17 cellular contexts compared by ENCODE assay signal in genomic region chr18:51133580-51134160, GRCh38.
"Had no signal": no experiment of that assay in that cellular context is flagged by ENCODE, and none has a peak within 500 bp of the region (broad histone marks: within the 10 kb centered on the region; RNA-seq: fewer than 3 reads in every experiment).

No MANE protein-coding gene starts in this region.

- H3K4me3 ChIP-seq: neural progenitor cell, upper lobe of left lung had no signal

- H3K27ac Mint-ChIP-seq: activated naive CD8-positive, alpha-beta T cell treated with anti-CD3 and anti-CD28 coated beads, Interleukin-2, amount 50 U/mL, for 24 hours; effector memory CD8-positive, alpha-beta T cell; mesothelial cell of epicardium; neural progenitor cell; stimulated activated naive B cell treated with anti-CD40 and anti-IgM and Interleukin-4, amounts not matched to agents 10 μg/mL and 1 μg/mL and 100 μg/mL, for 72 hours had no signal

- H3K79me2 ChIP-seq: parathyroid adenoma had no signal

- H3K4me1 Mint-ChIP-seq: mesothelial cell of epicardium had no signal

- ATAC-seq: activated naive CD8-positive, alpha-beta T cell treated with anti-CD3 and anti-CD28 coated beads, Interleukin-2, amount 50 U/mL, for 24 hours; effector memory CD8-positive, alpha-beta T cell; stimulated activated naive B cell treated with anti-CD40 and anti-IgM and Interleukin-4, amounts not matched to agents 10 μg/mL and 1 μg/mL and 100 μg/mL, for 72 hours had no signal

- H3K9me3 Mint-ChIP-seq: activated naive CD8-positive, alpha-beta T cell treated with anti-CD3 and anti-CD28 coated beads, Interleukin-2, amount 50 U/mL, for 24 hours; effector memory CD8-positive, alpha-beta T cell; mesothelial cell of epicardium; neural progenitor cell; stimulated activated naive B cell treated with anti-CD40 and anti-IgM and Interleukin-4, amounts not matched to agents 10 μg/mL and 1 μg/mL and 100 μg/mL, for 72 hours had no signal

- H3K36me3 ChIP-seq: neural progenitor cell, upper lobe of left lung had no signal

- H3K36me3 Mint-ChIP-seq: mesothelial cell of epicardium; neural progenitor cell; stimulated activated naive B cell treated with anti-CD40 and anti-IgM and Interleukin-4, amounts not matched to agents 10 μg/mL and 1 μg/mL and 100 μg/mL, for 72 hours had no signal

- H3K4me3 Mint-ChIP-seq: activated naive CD8-positive, alpha-beta T cell treated with anti-CD3 and anti-CD28 coated beads, Interleukin-2, amount 50 U/mL, for 24 hours; effector memory CD8-positive, alpha-beta T cell; mesothelial cell of epicardium; neural progenitor cell; stimulated activated naive B cell treated with anti-CD40 and anti-IgM and Interleukin-4, amounts not matched to agents 10 μg/mL and 1 μg/mL and 100 μg/mL, for 72 hours had no signal

- H3K9me3 ChIP-seq: upper lobe of left lung had no signal

- DNase-seq: activated CD4-positive, alpha-beta T cell treated with anti-CD3 and anti-CD28 coated beads for 1 hour; activated CD4-positive, alpha-beta T cell treated with anti-CD3 and anti-CD28 coated beads, Interleukin-2, amount 50 U/mL, for 48 hours; activated gamma-delta T cell; activated naive CD8-positive, alpha-beta T cell treated with anti-CD3 and anti-CD28 coated beads, Interleukin-2, amount 50 U/mL, for 24 hours; activated T-cell treated with anti-CD3 and anti-CD28 coated beads, Interleukin-2, amount 50 U/mL, for 48 hours; central memory CD4-positive, alpha-beta T cell; effector memory CD8-positive, alpha-beta T cell; erythroblast; glutamatergic neuron; retina; stimulated activated CD4-positive, alpha-beta T cell treated with anti-CD3 and anti-CD28 coated beads, Interleukin-2, amount 100 ng/mL, for 24 hours; stimulated activated naive B cell treated with anti-CD40 and anti-IgM and Interleukin-4, amounts not matched to agents 10 μg/mL and 1 μg/mL and 100 μg/mL, for 72 hours; T-helper 9 cell had no signal

- H3K27me3 Mint-ChIP-seq: activated naive CD8-positive, alpha-beta T cell treated with anti-CD3 and anti-CD28 coated beads, Interleukin-2, amount 50 U/mL, for 24 hours; effector memory CD8-positive, alpha-beta T cell; stimulated activated naive B cell treated with anti-CD40 and anti-IgM and Interleukin-4, amounts not matched to agents 10 μg/mL and 1 μg/mL and 100 μg/mL, for 72 hours had no signal

- H2AFZ ChIP-seq: neural progenitor cell, parathyroid adenoma had no signal

- H3K27ac ChIP-seq: neural progenitor cell, parathyroid adenoma, upper lobe of left lung had no signal

- H3K27me3 ChIP-seq: neural progenitor cell, upper lobe of left lung had no signal

- H3K4me1 ChIP-seq: neural progenitor cell, parathyroid adenoma, upper lobe of left lung had no signal

- H3K9ac ChIP-seq: neural progenitor cell, parathyroid adenoma had no signal

- H3K4me2 ChIP-seq: neural progenitor cell had no signal
